8 cellular contexts compared by ENCODE assay signal in the genomic region with DNA sequence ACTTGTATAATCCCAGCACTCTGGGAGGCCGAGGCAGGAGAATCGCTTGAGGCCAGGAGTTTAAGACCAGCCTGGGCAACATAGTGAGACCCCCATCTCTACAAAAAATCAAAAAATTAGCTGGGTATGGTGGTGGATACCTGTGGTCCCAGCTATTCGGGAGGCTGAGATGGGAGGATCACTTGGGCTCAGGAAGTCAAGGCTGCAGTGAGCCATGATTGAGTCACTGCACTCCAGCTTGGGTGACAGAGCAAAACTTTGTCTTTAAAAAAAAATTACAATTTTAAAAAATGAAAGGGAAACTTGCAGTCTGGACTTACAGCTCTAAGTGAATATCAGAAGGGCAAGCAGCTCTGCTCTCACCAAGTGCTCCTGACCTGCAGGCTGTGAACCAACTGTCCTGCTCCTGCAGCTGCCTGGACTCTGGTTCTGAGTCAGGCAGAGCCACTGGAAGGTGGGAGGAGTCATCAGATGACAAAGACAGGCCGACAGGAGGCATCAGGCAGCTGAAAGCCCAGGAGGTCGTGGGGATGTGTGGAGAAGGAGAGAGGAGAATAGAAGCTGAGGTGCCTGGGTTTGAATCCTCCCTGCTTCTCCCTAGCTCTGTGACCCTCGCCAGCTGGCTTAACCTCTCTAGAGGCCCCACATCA. TPM values are rescaled to one million over a fixed set of nuclear protein-coding genes. Genes with fewer than 3 reads are reported as not detected.
DNase-seq lines count a peak whose midpoint lies in the region; ATAC-seq and TF ChIP-seq lines count a peak whose summit lies in the region.

No MANE protein-coding gene starts in this region.

- H3K4me3 ChIP-seq in brain microvascular endothelial cell (ENCODE audit: low read depth, low read length): no peak overlapping the region

- in situ Hi-C loops in brain microvascular endothelial cell (cut with HindIII; ENCODE audit: low pct_ligation_motif_present, low sequenced_read_pairs): no loop called here

- H3K27ac ChIP-seq in brain microvascular endothelial cell: no peak overlapping the region

- TF ChIP-seq CTCF in brain microvascular endothelial cell (IDR thresholded peaks at IDR 0.05; ENCODE audit: low read depth, low read length, missing control alignments): peak; percentile 39

- ATAC-seq in GM19452 (IDR thresholded peaks at IDR 0.05; ENCODE audit: unreplicated experiment) (peak; percentile 59), sciatic nerve (peak; percentile 31)

- no peaks in the 10 kb centered on the region for H3K36me3 ChIP-seq in brain microvascular endothelial cell (replicated peaks)

- DNase-seq in EH (ENCODE audit: low read depth): peak; percentile 65
- peak; percentile 36 for DNase-seq in HT-29 (ENCODE audit: low spot score)
- DNase-seq in brain microvascular endothelial cell: peak; percentile 46
- DNase-seq in sciatic nerve (ENCODE audit: low spot score): no peak
- DNase-seq in germinal center (ENCODE audit: low spot score): no peak
- no peak for DNase-seq in DMS153 (lab: John Stamatoyannopoulos, UW)
- no peak for DNase-seq in stimulated activated naive CD4-positive, alpha-beta T cell (lab: John Stamatoyannopoulos, UW)

- no peaks in the 10 kb centered on the region for H3K27me3 ChIP-seq in brain microvascular endothelial cell (replicated peaks)

- intact Hi-C loops in sciatic nerve (cut with DNase I): no loop called here

RNA-seq across cellular contexts. Expression of a gene that starts 9.6 kb away (rescaled TPM):
- total RNA-seq in HT-29 (2014; rRNA removed; shearing (Covaris generic)): not detected in 2 replicates
- not detected for total RNA-seq in sciatic nerve

RNA-seq across cellular contexts. Expression of a gene that starts 16.4 kb away (rescaled TPM):
- total RNA-seq in HT-29 (2014; rRNA removed; shearing (Covaris generic)): 133 and 143 TPM in 2 replicates
- 42.0 TPM for total RNA-seq in sciatic nerve

RNA-seq across cellular contexts. Expression of a gene that starts 20.5 kb away (rescaled TPM):
- total RNA-seq in HT-29 (2014; rRNA removed; shearing (Covaris generic)): 1.3 and 3.5 TPM in 2 replicates
- total RNA-seq in sciatic nerve: 53.5 TPM

RNA-seq across cellular contexts. Expression of a gene that starts 31.5 kb away (rescaled TPM):
- 47.7 and 60.8 TPM in 2 replicates for total RNA-seq in HT-29 (2014; rRNA removed; shearing (Covaris generic))
- total RNA-seq in sciatic nerve: 14.8 TPM

RNA-seq across cellular contexts. Expression of a gene that starts 50.5 kb away (rescaled TPM):
- not detected in 2 replicates for total RNA-seq in HT-29 (2014; rRNA removed; shearing (Covaris generic))
- total RNA-seq in sciatic nerve: 701 TPM

Comparison
In these comparisons a context has a peak if more than half of its experiments do, and no peak if none do; other contexts are left out.
1. DNase-seq: peak in EH (single experiment), HT-29 (single experiment) and brain microvascular endothelial cell (single experiment); none in sciatic nerve (single experiment), germinal center (single experiment), DMS153 (single experiment) and stimulated activated naive CD4-positive, alpha-beta T cell (0 of 6).
2. RNA of a gene that starts 20.5 kb away (total RNA-seq): 53.5 TPM in sciatic nerve (single experiment); 1.3 to 3.5 TPM in HT-29; every median in the first group is over 10 times any median in the second.